8 cellular contexts compared by ENCODE assay signal in genomic region chr20:36491901-36492617, GRCh38. TPM values are rescaled to one million over a fixed set of nuclear protein-coding genes. Genes with fewer than 3 reads are reported as not detected.
DNase-seq lines count a peak whose midpoint lies in the region; ATAC-seq and TF ChIP-seq lines count a peak whose summit lies in the region.

No MANE protein-coding gene starts in this region.

- no peak for TF ChIP-seq POLR2A in esophagus squamous epithelium (IDR thresholded peaks at IDR 0.05)

- WGBS in esophagus squamous epithelium, 2 donors: 9 to 31% methylated on average over 3 to 8 of the region's 8 CpGs

- DNase-seq in AML-193 (lab: John Stamatoyannopoulos, UW) (peak; percentile 73 to 81), esophagus squamous epithelium (lab: John Stamatoyannopoulos, UW) (no peak), NCI-H2171 treated with DMSO at 0.1 percent for 48 hours (lab: John Stamatoyannopoulos, UW) (no peak)
- peak; percentile 67 for DNase-seq in activated CD8-positive, alpha-beta memory T cell treated with anti-CD3 and anti-CD28 coated beads, Interleukin-2, amount 50 U/mL, for 48 hours
- DNase-seq in stimulated activated CD4-positive, alpha-beta T cell treated with anti-CD3 and anti-CD28 coated beads, Interleukin-2, amount 100 ng/mL, for 24 hours: peak; percentile 49 to 60

- no peaks in the 10 kb centered on the region for H3K9me3 ChIP-seq in KOPT-K1 (ENCODE audit: insufficient read depth, low read length, poor library complexity, severe bottlenecking)
- H3K9me3 ChIP-seq in esophagus squamous epithelium: no peaks in the 10 kb centered on the region

- no peak for TF ChIP-seq CTCF in esophagus squamous epithelium (IDR thresholded peaks at IDR 0.05)

- H3K36me3 ChIP-seq in KOPT-K1 (ENCODE audit: insufficient read depth, low read length): peaks cover 4% of the 10 kb centered on the region; the same call in 1 of the 2 replicates
- peaks cover 5 to 13% (median 6%) of the 10 kb centered on the region in 3 donors for H3K36me3 ChIP-seq in esophagus squamous epithelium

- peaks cover 30 to 79% (median 34%) of the 10 kb centered on the region in 3 donors for H3K4me1 ChIP-seq in esophagus squamous epithelium

- no peaks in the 10 kb centered on the region for H3K27me3 ChIP-seq in esophagus squamous epithelium

- intact Hi-C loops in esophagus squamous epithelium (cut with DNase I): no loop called here

- ATAC-seq in GM19467 (IDR thresholded peaks at IDR 0.05; ENCODE audit: unreplicated experiment) (no peak), HG02678 (IDR thresholded peaks at IDR 0.05; ENCODE audit: unreplicated experiment) (no peak)

- H3K27ac ChIP-seq in KOPT-K1 (ENCODE audit: low read depth, low read length, poor library complexity, severe bottlenecking) (peak overlapping the region; percentile 71), esophagus squamous epithelium (peak overlapping the region; percentile 66 to 85 (median 82))

- no peak overlapping the region for H3K4me3 ChIP-seq in esophagus squamous epithelium

RNA-seq across cellular contexts. Expression of gene MYL9, which starts 49.3 kb away (rescaled TPM):
- 100 to 1,000 TPM in 1 of 4 donors, 10 to 100 TPM in 3; 10.7 to 313 (median 60.7) TPM for total RNA-seq in esophagus squamous epithelium

Comparison
In these comparisons a context has a peak if more than half of its experiments do, and no peak if none do; other contexts are left out.
1. DNase-seq: peak in AML-193 (2 of 2), activated CD8-positive, alpha-beta memory T cell treated with anti-CD3 and anti-CD28 coated beads, Interleukin-2, amount 50 U/mL, for 48 hours (single experiment) and stimulated activated CD4-positive, alpha-beta T cell treated with anti-CD3 and anti-CD28 coated beads, Interleukin-2, amount 100 ng/mL, for 24 hours (2 of 2); none in esophagus squamous epithelium (single experiment) and NCI-H2171 treated with DMSO at 0.1 percent for 48 hours (single experiment).